ENCODE assay signal across 30 cellular contexts in genomic region chr1:207444514-207445208, GRCh38. TPM values are rescaled to one million over a fixed set of nuclear protein-coding genes. Genes with fewer than 3 reads are reported as not detected.
"Had no signal": no experiment of that assay in that cellular context is flagged by ENCODE, and none has a peak within 500 bp of the region (broad histone marks: within the 10 kb centered on the region; RNA-seq: fewer than 3 reads in every experiment).

No MANE protein-coding gene starts in this region.

- DNase-seq: effector memory CD8-positive, alpha-beta T cell; gastrocnemius medialis; heart right ventricle; hypothalamus; kidney glomerular epithelial cell; mucosa of descending colon; naive thymus-derived CD8-positive, alpha-beta T cell; psoas muscle; retina; spleen; stimulated activated CD4-positive, alpha-beta T cell treated with anti-CD3 and anti-CD28 coated beads, Interleukin-15, amount 100 ng/mL, for 24 hours; stimulated activated CD4-positive, alpha-beta T cell treated with anti-CD3 and anti-CD28 coated beads, Interleukin-1b, Interleukin-23, amount 100 ng/mL, for 48 hours; stimulated activated CD4-positive, alpha-beta T cell treated with anti-CD3 and anti-CD28 coated beads, Interleukin-4, amount 100 ng/mL, for 24 hours; stimulated activated naive CD4-positive, alpha-beta T cell; stomach; substantia nigra; trophoblast cell had no signal

- H3K9me3 ChIP-seq: esophagus muscularis mucosa, gastrocnemius medialis, heart right ventricle, mucosa of descending colon, neutrophil, psoas muscle, spleen, stomach, thoracic aorta had no signal

- H3K27me3 ChIP-seq: spleen had no signal

- H3K27ac ChIP-seq: epithelial cell of prostate, esophagus muscularis mucosa, gastrocnemius medialis, heart right ventricle, neutrophil, psoas muscle, spleen, stomach, thoracic aorta had no signal

- H3K4me1 ChIP-seq: esophagus muscularis mucosa, gastrocnemius medialis, heart right ventricle, psoas muscle, stomach had no signal

- FAIRE-seq: islet of Langerhans had no signal

- H3K9me3 Mint-ChIP-seq: dendritic cell treated with granulocyte-macrophage colony-stimulating factor and Interleukin-4, amounts not matched to agents 40 ng/mL and 50 ng/mL, for 4 days; effector memory CD8-positive, alpha-beta T cell; naive thymus-derived CD8-positive, alpha-beta T cell had no signal

- H3K36me3 ChIP-seq: esophagus muscularis mucosa, gastrocnemius medialis, heart right ventricle, neutrophil, spleen, stomach, thoracic aorta had no signal

- H3K4me1 Mint-ChIP-seq: naive thymus-derived CD8-positive, alpha-beta T cell had no signal

- H3K27ac Mint-ChIP-seq: dendritic cell treated with granulocyte-macrophage colony-stimulating factor and Interleukin-4, amounts not matched to agents 40 ng/mL and 50 ng/mL, for 4 days; effector memory CD8-positive, alpha-beta T cell; naive thymus-derived CD8-positive, alpha-beta T cell had no signal

- H3K4me3 ChIP-seq: esophagus muscularis mucosa, gastrocnemius medialis, heart right ventricle, mucosa of descending colon, psoas muscle, spleen, stomach, thoracic aorta had no signal

- ATAC-seq: effector memory CD8-positive, alpha-beta T cell; gastrocnemius medialis; heart right ventricle; mucosa of descending colon; naive thymus-derived CD8-positive, alpha-beta T cell; psoas muscle; sciatic nerve had no signal

- H3K4me3 Mint-ChIP-seq: dendritic cell treated with granulocyte-macrophage colony-stimulating factor and Interleukin-4, amounts not matched to agents 40 ng/mL and 50 ng/mL, for 4 days; effector memory CD8-positive, alpha-beta T cell; naive thymus-derived CD8-positive, alpha-beta T cell had no signal

- H3K36me3 Mint-ChIP-seq: naive thymus-derived CD8-positive, alpha-beta T cell had no signal

RNA-seq across cellular contexts. Expression of gene CR2, which starts 9.5 kb away (rescaled TPM):
- total RNA-seq: fibroblast of villous mesenchyme, lung microvascular endothelial cell, mesenteric fat pad, osteoblast, skeletal muscle tissue had no signal
- polyA plus RNA-seq: neural cell had no signal

RNA-seq across cellular contexts. Expression of gene CR1, which starts 51.3 kb away (rescaled TPM):
- total RNA-seq: fibroblast of villous mesenchyme, lung microvascular endothelial cell had no signal
- polyA plus RNA-seq: neural cell had no signal
